9 cellular contexts compared by ENCODE assay signal in the genomic region with DNA sequence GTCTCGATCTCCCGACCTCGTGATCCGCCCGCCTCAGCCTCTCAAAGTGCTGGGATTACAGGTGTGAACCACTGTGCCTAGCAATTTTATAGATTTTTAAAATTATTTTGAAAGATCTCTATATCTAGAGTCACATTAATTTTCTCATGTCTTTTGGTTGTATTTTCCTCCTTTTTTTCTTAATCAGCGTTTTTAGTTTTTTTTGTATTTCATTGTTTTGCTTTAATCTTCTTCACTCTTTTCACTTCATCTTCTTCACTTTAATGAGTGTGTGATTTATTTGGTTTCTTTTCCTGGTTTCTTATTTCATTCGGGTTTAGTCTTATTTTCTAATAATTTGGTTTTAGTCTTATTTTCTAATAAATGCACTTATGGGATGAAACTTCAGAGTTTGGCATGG.
"Had no signal": no experiment of that assay in that cellular context is flagged by ENCODE, and none has a peak within 500 bp of the region (broad histone marks: within the 10 kb centered on the region; RNA-seq: fewer than 3 reads in every experiment).

No MANE protein-coding gene starts in this region.

- FAIRE-seq: H1, H54 had no signal

- H2AFZ ChIP-seq: GM23338 had no signal

- H3K27ac ChIP-seq: HL-60 had no signal

- H3K9me3 Mint-ChIP-seq: GM23338, IgD-negative memory B cell had no signal

- ATAC-seq: GM23338 had no signal

- H3K27ac Mint-ChIP-seq: GM23338, IgD-negative memory B cell had no signal

- H3K4me1 Mint-ChIP-seq: GM23338, H9 had no signal

- DNase-seq: H9, HCEC 1CT, Kasumi-1, KG1 had no signal

- H3K4me3 Mint-ChIP-seq: GM23338, H9, IgD-negative memory B cell had no signal

- H3K4me2 ChIP-seq: GM23338 had no signal

- H3K4me3 ChIP-seq: GM23338 had no signal

- H3K27me3 Mint-ChIP-seq: IgD-negative memory B cell had no signal
